ENCODE assay signal across 23 cellular contexts in genomic region chr18:1244397-1245122, GRCh38.
"Had no signal": no experiment of that assay in that cellular context is flagged by ENCODE, and none has a peak within 500 bp of the region (broad histone marks: within the 10 kb centered on the region; RNA-seq: fewer than 3 reads in every experiment).

No MANE protein-coding gene starts in this region.

- H3K9me3 Mint-ChIP-seq: endodermal cell had no signal

- DNase-seq: effector CD8-positive, alpha-beta T cell; endodermal cell; foreskin fibroblast; gastrocnemius medialis; head of caudate nucleus; left ventricle myocardium superior; lower lobe of right lung; natural killer cell; occipital lobe; ovary; posterior cingulate gyrus; psoas muscle; right cardiac atrium; sigmoid colon; stimulated activated CD4-positive, alpha-beta T cell treated with anti-CD3 and anti-CD28 coated beads, Interleukin-2, amount 100 ng/mL, for 24 hours; stimulated activated CD4-positive, alpha-beta T cell treated with anti-CD3 and anti-CD28 coated beads, Interleukin-4, amount 100 ng/mL, for 24 hours; stimulated activated naive CD8-positive, alpha-beta T cell treated with anti-CD3 and anti-CD28 coated beads, Interleukin-15, Interleukin-2, amounts not matched to agents 100 U/mL and 50 U/mL, for 24 hours; substantia nigra; testis; tibial artery; upper lobe of left lung had no signal

- H3K4me3 Mint-ChIP-seq: endodermal cell; natural killer cell; stimulated activated effector memory CD8-positive, alpha-beta T cell treated with anti-CD3 and anti-CD28 coated beads, Interleukin-12 subunit alpha, Interleukin-12 subunit beta, amount 100 ng/mL, for 72 hours had no signal

- H3K36me3 Mint-ChIP-seq: stimulated activated effector memory CD8-positive, alpha-beta T cell treated with anti-CD3 and anti-CD28 coated beads, Interleukin-12 subunit alpha, Interleukin-12 subunit beta, amount 100 ng/mL, for 72 hours had no signal

- H3K27ac Mint-ChIP-seq: endodermal cell; natural killer cell; stimulated activated effector memory CD8-positive, alpha-beta T cell treated with anti-CD3 and anti-CD28 coated beads, Interleukin-12 subunit alpha, Interleukin-12 subunit beta, amount 100 ng/mL, for 72 hours had no signal

- FAIRE-seq: keratinocyte had no signal

- H3K4me1 Mint-ChIP-seq: endodermal cell; natural killer cell; stimulated activated effector memory CD8-positive, alpha-beta T cell treated with anti-CD3 and anti-CD28 coated beads, Interleukin-12 subunit alpha, Interleukin-12 subunit beta, amount 100 ng/mL, for 72 hours had no signal
